Comparison of ENCODE assay signal across 8 cellular contexts in genomic region chr6:36029464-36029863, GRCh38. TPM values are rescaled to one million over a fixed set of nuclear protein-coding genes. Genes with fewer than 3 reads are reported as not detected.
A peak's percentile ranks its signal among the peaks of the same experiment; 100 is the strongest.
DNase-seq lines count a peak whose midpoint lies in the region; ATAC-seq and TF ChIP-seq lines count a peak whose summit lies in the region.

No MANE protein-coding gene starts in this region.

- peak overlapping the region; percentile 76 for H3K27ac ChIP-seq in hepatocyte

- DNase-seq in AG09319 (ENCODE audit: extremely low read depth, low read depth) (peak; percentile 53), HS-27A (ENCODE audit: low read depth) (peak; percentile 7), activated B cell treated with CpG ODN at 0.5 μM for 24 hours (no peak), hepatocyte (ENCODE audit: low spot score) (no peak), stromal cell of bone marrow (ENCODE audit: low read depth) (peak; percentile 55), ureter (ENCODE audit: low spot score) (no peak)

- H3K4me2 ChIP-seq in hepatocyte, result peak overlapping the region; percentile 73

- H3K27ac Mint-ChIP-seq in activated B cell treated with CpG ODN at 0.5 μM for 24 hours, result peak overlapping the region; percentile 92

- H4K20me1 ChIP-seq in hepatocyte (ENCODE audit: insufficient read depth, poor library complexity, severe bottlenecking), result peaks cover 43% of the 10 kb centered on the region

- no peaks in the 10 kb centered on the region for H3K9me2 ChIP-seq in hepatocyte (replicated peaks; ENCODE audit: insufficient read depth)

- H3K4me3 ChIP-seq in hepatocyte, result peak overlapping the region; percentile 25

- H3K4me1 Mint-ChIP-seq in activated B cell treated with CpG ODN at 0.5 μM for 24 hours, result peaks cover 52% of the 10 kb centered on the region

- no peaks in the 10 kb centered on the region for H3K36me3 ChIP-seq in hepatocyte (replicated peaks; ENCODE audit: insufficient read depth, low read depth)

- H3K4me3 Mint-ChIP-seq in activated B cell treated with CpG ODN at 0.5 μM for 24 hours, result peak overlapping the region; percentile 92

- intact Hi-C loops in activated B cell treated with CpG ODN at 0.5 μM for 24 hours (cut with micrococcal nuclease), result no loop called here

- peaks cover 14% of the 10 kb centered on the region for H3K4me1 ChIP-seq in hepatocyte (ENCODE audit: insufficient read depth)

- WGBS in hepatocyte (ENCODE audit: low lambda C conversion rate, missing lambda C conversion rate), result 17% methylated on average over 6 of the region's 6 CpGs

- CTCF ChIA-PET in activated B cell treated with CpG ODN at 0.5 μM for 24 hours (lab: Charles Lee), result interaction anchor here (1.2 to 5.7 kb wide), 4 partner anchors 62 to 174 kb away, joined by 3 to 83 read pairs (median 10); no protein-coding TSS in a partner anchor

- H2AFZ ChIP-seq in hepatocyte, result peak overlapping the region; percentile 2

- peaks cover 9% of the 10 kb centered on the region for H3K27me3 Mint-ChIP-seq in activated B cell treated with CpG ODN at 0.5 μM for 24 hours

- POLR2A ChIA-PET in activated B cell treated with CpG ODN at 0.5 μM for 24 hours (lab: Charles Lee), result interaction anchor here (2.2 to 3.9 kb wide), 5 partner anchors 66 to 168 kb away, joined by 9 to 31 read pairs (median 25); partner anchors contain the start of gene BRPF3

- ATAC-seq in activated B cell treated with CpG ODN at 0.5 μM for 24 hours (ENCODE audit: low read depth), result no peak
- no peak for ATAC-seq in GM18861 (IDR thresholded peaks at IDR 0.05; ENCODE audit: unreplicated experiment)
- ATAC-seq in GM21423 (IDR thresholded peaks at IDR 0.05; ENCODE audit: unreplicated experiment), result no peak

- H3K9me3 ChIP-seq in hepatocyte (ENCODE audit: low read depth), result no peaks in the 10 kb centered on the region

- H3K9me3 Mint-ChIP-seq in activated B cell treated with CpG ODN at 0.5 μM for 24 hours, result no peaks in the 10 kb centered on the region

- H3K79me2 ChIP-seq in hepatocyte, result peaks cover 65% of the 10 kb centered on the region

- H3K36me3 Mint-ChIP-seq in activated B cell treated with CpG ODN at 0.5 μM for 24 hours (ENCODE audit: low read depth), result peaks cover 7% of the 10 kb centered on the region

- H3K27me3 ChIP-seq in hepatocyte, result no peaks in the 10 kb centered on the region

- no peak for TF ChIP-seq CTCF in AG09319 (IDR thresholded peaks at IDR 0.05; ENCODE audit: low read depth, low read length)
- no peak for TF ChIP-seq CTCF in activated B cell treated with CpG ODN at 0.5 μM for 24 hours (IDR thresholded peaks at IDR 0.05)
- TF ChIP-seq CTCF in hepatocyte (IDR thresholded peaks at IDR 0.05; ENCODE audit: poor library complexity), result no peak

RNA-seq across cellular contexts. Expression of gene MAPK14, which starts 1.9 kb away (rescaled TPM):
- 39.7 and 45.4 TPM in 2 replicates for total RNA-seq in activated B cell treated with CpG ODN at 0.5 μM for 24 hours
- total RNA-seq in hepatocyte, result 86.5 and 101 TPM in 2 replicates
- polyA plus RNA-seq in hepatocyte, result 41.2 and 46.8 TPM in 2 replicates
- 56.0 TPM for total RNA-seq in ureter

RNA-seq across cellular contexts. Expression of gene SLC26A8, which starts 5.0 kb away (rescaled TPM):
- not detected in 2 replicates for total RNA-seq in activated B cell treated with CpG ODN at 0.5 μM for 24 hours
- 0.48 TPM in 1 of 2 replicates, not detected in the other for total RNA-seq in hepatocyte
- polyA plus RNA-seq in hepatocyte, result 0.18 TPM in 1 of 2 replicates, not detected in the other
- 0.18 TPM for total RNA-seq in ureter

Comparison
In these comparisons a context has a peak if more than half of its experiments do, and no peak if none do; other contexts are left out.
1. DNase-seq: peak in AG09319 (single experiment), HS-27A (single experiment) and stromal cell of bone marrow (single experiment); none in activated B cell treated with CpG ODN at 0.5 μM for 24 hours (single experiment), hepatocyte (single experiment) and ureter (single experiment).